In the genomic region with DNA sequence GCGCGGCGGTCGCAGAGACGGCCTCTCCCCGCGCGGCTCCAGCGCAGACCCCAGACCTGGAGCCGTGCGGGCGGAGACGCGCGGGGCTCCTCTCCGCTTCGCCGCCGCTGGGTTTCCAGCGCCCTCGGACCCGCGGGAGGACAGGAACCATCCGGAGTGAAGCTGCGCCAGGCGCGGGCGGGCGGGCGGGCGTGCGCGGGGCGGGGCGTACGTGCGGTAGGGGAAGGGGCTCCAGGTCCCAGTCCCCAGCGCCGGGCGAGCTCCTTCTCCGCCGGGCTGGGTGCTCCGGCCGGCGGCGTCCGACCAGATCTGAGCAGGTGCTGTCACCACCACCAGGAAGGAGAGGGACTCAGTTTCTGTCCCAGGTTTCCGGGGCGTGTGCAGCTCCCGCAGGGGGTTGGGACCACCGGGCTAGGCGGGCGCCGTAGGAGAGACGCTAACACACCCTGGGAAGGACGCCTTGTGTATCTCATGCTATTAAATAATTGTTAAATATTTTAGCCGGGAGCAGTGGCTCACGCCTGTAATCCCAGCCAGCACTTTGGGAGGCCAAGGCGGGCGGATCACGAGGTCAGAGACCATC, we compare ENCODE assay signal across 10 cellular contexts. TPM values are rescaled to one million over a fixed set of nuclear protein-coding genes. Genes with fewer than 3 reads are reported as not detected.
DNase-seq lines count a peak whose midpoint lies in the region; ATAC-seq and TF ChIP-seq lines count a peak whose summit lies in the region.
"Had no signal": no experiment of that assay in that cellular context is flagged by ENCODE, and none has a peak within 500 bp of the region (broad histone marks: within the 10 kb centered on the region; RNA-seq: fewer than 3 reads in every experiment).

Gene CHRNA3, minus strand, starts transcription at position 158 of the 583 bp plus-strand sequence. CDS start 202 bp downstream, outside the sequence.

- H3K14ac ChIP-seq in trophoblast cell (ENCODE audit: low read length), result no peak within 1 kb of the TSS

- no peaks in the 10 kb centered on the region for H3K9me3 ChIP-seq in KOPT-K1 (ENCODE audit: insufficient read depth, low read length, poor library complexity, severe bottlenecking)
- H3K9me3 ChIP-seq in esophagus muscularis mucosa, result no peaks in the 10 kb centered on the region
- H3K9me3 ChIP-seq in trophoblast cell (ENCODE audit: insufficient read depth, low read depth, low read length), result peaks cover 2% of the 10 kb centered on the region

- no peak within 1 kb of the TSS for H2BK5ac ChIP-seq in trophoblast cell (ENCODE audit: low read depth, low read length, poor library complexity)

- no peak within 1 kb of the TSS for H2AK5ac ChIP-seq in trophoblast cell (ENCODE audit: low read length)

- H3K4me1 ChIP-seq in esophagus muscularis mucosa (peaks cover 12 to 29% (median 27%) of the 10 kb centered on the region in 4 donors), trophoblast cell (ENCODE audit: control insufficient read depth in 1 of 2, insufficient read depth in 2 of 2, low read length in 2 of 2) (peaks cover 0 to 10% of the 10 kb centered on the region in 2 experiments)

- no peak for TF ChIP-seq CTCF in esophagus muscularis mucosa (IDR thresholded peaks at IDR 0.05)

- DNase-seq in ELF-1 (ENCODE audit: low read depth, low spot score) (peak; percentile 35), esophagus muscularis mucosa (ENCODE audit: extremely low spot score) (no peak), trophoblast cell (no peak), D341Med (ENCODE audit: low spot score) (no peak)
- no peak for DNase-seq in activated CD4-positive, alpha-beta T cell treated with anti-CD3 and anti-CD28 coated beads for 4 hours
- DNase-seq: anterior cingulate cortex had no signal

- intact Hi-C loops in esophagus muscularis mucosa (cut with DNase I), result no loop called here

- WGBS in esophagus muscularis mucosa, result 15% methylated on average over 12 of the region's 61 CpGs
- no CpG with 5 or more reads among the region's 61 CpGs for WGBS in trophoblast cell (ENCODE audit: extremely low coverage, insufficient coverage, insufficient read length)

- ATAC-seq in GM21447 (IDR thresholded peaks at IDR 0.05; ENCODE audit: unreplicated experiment) (no peak), HG02852 (IDR thresholded peaks at IDR 0.05; ENCODE audit: unreplicated experiment) (no peak)

- no peak within 1 kb of the TSS for H3K9ac ChIP-seq in trophoblast cell (ENCODE audit: low read length)

- H4K12ac ChIP-seq in trophoblast cell (ENCODE audit: low read depth, low read length), result no peak within 1 kb of the TSS

- no peak for TF ChIP-seq POLR2A in esophagus muscularis mucosa (IDR thresholded peaks at IDR 0.05; ENCODE audit: low read depth)

- no peak within 1 kb of the TSS for H4K91ac ChIP-seq in trophoblast cell (ENCODE audit: low read depth, low read length)

- H3K4ac ChIP-seq in trophoblast cell (ENCODE audit: low read depth, low read length), result no peak within 1 kb of the TSS

- no peaks in the 10 kb centered on the region for H3K36me3 ChIP-seq in KOPT-K1 (ENCODE audit: insufficient read depth, low read length)
- no peaks in the 10 kb centered on the region for H3K36me3 ChIP-seq in esophagus muscularis mucosa
- no peaks in the 10 kb centered on the region for H3K36me3 ChIP-seq in trophoblast cell (ENCODE audit: control insufficient read depth in 1 of 2, insufficient read depth in 2 of 2, low read length in 2 of 2)

- H3K27ac ChIP-seq in KOPT-K1 (ENCODE audit: low read depth, low read length, poor library complexity, severe bottlenecking) (peak within 1 kb of the TSS; percentile 10), esophagus muscularis mucosa (replicated peaks in 1 of 4) (no peak within 1 kb of the TSS), trophoblast cell (ENCODE audit: low read depth, low read length) (no peak within 1 kb of the TSS)

- no peak within 1 kb of the TSS for H3K18ac ChIP-seq in trophoblast cell (ENCODE audit: low read length)

- H4K8ac ChIP-seq in trophoblast cell (ENCODE audit: low read depth, low read length), result no peak within 1 kb of the TSS

- H3K23ac ChIP-seq in trophoblast cell (ENCODE audit: low read length), result no peak within 1 kb of the TSS

- no peaks in the 10 kb centered on the region for H3K79me1 ChIP-seq in trophoblast cell (ENCODE audit: low read length)

- no peak within 1 kb of the TSS for H2BK120ac ChIP-seq in trophoblast cell (ENCODE audit: insufficient read depth, low read length, poor library complexity)

- no peak for TF ChIP-seq EP300 in esophagus muscularis mucosa (IDR thresholded peaks at IDR 0.05)

- H3K27me3 ChIP-seq in esophagus muscularis mucosa, result peaks cover 0 to 57% (median 26%) of the 10 kb centered on the region in 4 donors
- peaks cover 34% of the 10 kb centered on the region for H3K27me3 ChIP-seq in trophoblast cell (ENCODE audit: insufficient read depth, low read length)

- no peaks in the 10 kb centered on the region for H3K79me2 ChIP-seq in trophoblast cell (ENCODE audit: control insufficient read depth, insufficient read depth, low read length, poor library complexity)

- peak within 1 kb of the TSS; percentile 38 to 47 (median 42) for H3K4me3 ChIP-seq in esophagus muscularis mucosa
- peak within 1 kb of the TSS; percentile 50 for H3K4me3 ChIP-seq in trophoblast cell (ENCODE audit: low read depth, low read length)

- H2AFZ ChIP-seq in trophoblast cell (ENCODE audit: insufficient read depth, low read length, poor library complexity), result peak within 1 kb of the TSS; percentile 19

- H2BK12ac ChIP-seq in trophoblast cell (ENCODE audit: low read length), result no peak within 1 kb of the TSS

- H3K4me2 ChIP-seq in trophoblast cell (ENCODE audit: low read length), result peak within 1 kb of the TSS; percentile 73

RNA-seq across cellular contexts. Expression of gene CHRNA3, which starts in this region (rescaled TPM):
- 1 to 10 TPM; 1.9 to 3.5 (median 3.1) TPM for total RNA-seq in esophagus muscularis mucosa
- polyA plus RNA-seq in trophoblast cell (2013), result 0.03 TPM in 1 of 2 replicates, not detected in the other
- total RNA-seq: T-helper 1 cell treated with Interleukin-12 subunit alpha and Interleukin-12 subunit beta and Interleukin-4 antibody, amounts not matched to agents 30 ng/mL and 1 ng/mL, for 36 hours had no signal
